9 cellular contexts compared by ENCODE assay signal in genomic region chr9:134163374-134164196, GRCh38. TPM values are rescaled to one million over a fixed set of nuclear protein-coding genes. Genes with fewer than 3 reads are reported as not detected.
DNase-seq lines count a peak whose midpoint lies in the region; ATAC-seq and TF ChIP-seq lines count a peak whose summit lies in the region.
"Had no signal": no experiment of that assay in that cellular context is flagged by ENCODE, and none has a peak within 500 bp of the region (broad histone marks: within the 10 kb centered on the region; RNA-seq: fewer than 3 reads in every experiment).

No MANE protein-coding gene starts in this region.

- intact Hi-C loops in heart right ventricle (cut with DNase I): loop anchor here in 2 of 10 donors (2.0 kb wide), 1 partner anchor 163 kb away; the partner anchor contains the start of gene RXRA (in 2 of the 2)
- intact Hi-C loops in aorta (cut with DNase I): loop anchor here (2.0 to 10.0 kb wide), 3 partner anchors 27 to 491 kb away; partner anchors contain the start of gene WDR5 (in 1 of the 2)

- no peak overlapping the region for H3K4me3 Mint-ChIP-seq in activated naive CD8-positive, alpha-beta T cell treated with anti-CD3 and anti-CD28 coated beads, Interleukin-2, amount 10 ng/mL, durations not matched to agents 7 days and 5 days

- no peaks in the 10 kb centered on the region for H3K27me3 Mint-ChIP-seq in activated naive CD8-positive, alpha-beta T cell treated with anti-CD3 and anti-CD28 coated beads, Interleukin-2, amount 10 ng/mL, durations not matched to agents 7 days and 5 days

- POLR2A ChIA-PET in activated naive CD8-positive, alpha-beta T cell treated with anti-CD3 and anti-CD28 coated beads, Interleukin-2, amount 10 ng/mL, durations not matched to agents 7 days and 5 days (lab: Charles Lee): interaction anchor here (0.6 to 3.8 kb wide), 8 partner anchors 11 to 293 kb away, joined by 3 to 44 read pairs (median 6); partner anchors contain the start of gene WDR5

- H3K27ac ChIP-seq in RWPE2 (ENCODE audit: poor library complexity, severe bottlenecking): no peak overlapping the region
- peak overlapping the region in 1 of 10 donors; percentile 79 for H3K27ac ChIP-seq in heart right ventricle
- peak overlapping the region; percentile 57 to 72 for H3K27ac ChIP-seq in aorta (ENCODE audit: low read depth in 1 of 2, low read length in 2 of 2)
- H3K27ac ChIP-seq: SJSA1 had no signal

- peaks cover 5% of the 10 kb centered on the region for H3K4me1 Mint-ChIP-seq in activated naive CD8-positive, alpha-beta T cell treated with anti-CD3 and anti-CD28 coated beads, Interleukin-2, amount 10 ng/mL, durations not matched to agents 7 days and 5 days

- 1% methylated on average over 79 of the region's 79 CpGs for WGBS in heart right ventricle, 2 donors
- 1% methylated on average over 78 to 79 of the region's 79 CpGs for WGBS in aorta, 2 donors

- no peaks in the 10 kb centered on the region for H3K27me3 ChIP-seq in RWPE2 (ENCODE audit: insufficient read depth, poor library complexity, severe bottlenecking)
- H3K27me3 ChIP-seq in heart right ventricle: no peaks in the 10 kb centered on the region
- H3K27me3 ChIP-seq in aorta (ENCODE audit: control insufficient read depth in 1 of 2, insufficient read depth in 2 of 2, low read length in 1 of 2): no peaks in the 10 kb centered on the region
- H3K27me3 ChIP-seq: SJSA1 had no signal

- DNase-seq in RWPE2 (ENCODE audit: low spot score) (no peak), heart right ventricle (peak; percentile 57 to 74), retinal pigment epithelial cell (ENCODE audit: low read depth) (peak; percentile 8), aorta (peak; percentile 81 to 89), DMS79 (lab: John Stamatoyannopoulos, UW) (no peak)
- peak; percentile 77 for DNase-seq in activated naive CD8-positive, alpha-beta T cell treated with anti-CD3 and anti-CD28 coated beads, Interleukin-2, amount 10 ng/mL, durations not matched to agents 7 days and 5 days

- TF ChIP-seq CTCF in GM12873 (IDR thresholded peaks at IDR 0.05; ENCODE audit: insufficient read depth, low read depth, low read length, missing control alignments): peak; percentile 61
- no peak for TF ChIP-seq CTCF in RWPE2 (IDR thresholded peaks at IDR 0.05; ENCODE audit: poor library complexity, severe bottlenecking)
- peak in 8 of 9 donors; percentile 18 to 53 (median 46) for TF ChIP-seq CTCF in heart right ventricle (IDR thresholded peaks at IDR 0.05)
- peak; percentile 59 for TF ChIP-seq CTCF in retinal pigment epithelial cell (conservative IDR thresholded peaks at IDR 0.05; ENCODE audit: low read depth, low read length)

- H3K4me3 ChIP-seq in RWPE2 (ENCODE audit: severe bottlenecking) (no peak overlapping the region), heart right ventricle (peak overlapping the region in 1 of 10 donors; percentile 42), retinal pigment epithelial cell (ENCODE audit: low read length) (no peak overlapping the region), aorta (ENCODE audit: low read length in 2 of 2) (no peak overlapping the region)
- H3K4me3 ChIP-seq: SJSA1 had no signal

- H3K9me3 Mint-ChIP-seq in activated naive CD8-positive, alpha-beta T cell treated with anti-CD3 and anti-CD28 coated beads, Interleukin-2, amount 10 ng/mL, durations not matched to agents 7 days and 5 days: no peaks in the 10 kb centered on the region

- peak; percentile 3; the same call in 1 of the 3 replicates for ATAC-seq in RWPE2 (ENCODE audit: low read depth)
- peak; percentile 9 for ATAC-seq in activated naive CD8-positive, alpha-beta T cell treated with anti-CD3 and anti-CD28 coated beads, Interleukin-2, amount 10 ng/mL, durations not matched to agents 7 days and 5 days (ENCODE audit: low read depth)
- peak in 4 of 8 donors; percentile 8 to 36 (median 22) for ATAC-seq in heart right ventricle
- ATAC-seq in aorta (ENCODE audit: low FRiP score): no peak
- no peak for ATAC-seq in GM18511 (IDR thresholded peaks at IDR 0.05; ENCODE audit: unreplicated experiment)

- peaks cover under 1% of the 10 kb centered on the region for H3K36me3 Mint-ChIP-seq in activated naive CD8-positive, alpha-beta T cell treated with anti-CD3 and anti-CD28 coated beads, Interleukin-2, amount 10 ng/mL, durations not matched to agents 7 days and 5 days

- H3K9me3 ChIP-seq in RWPE2 (ENCODE audit: severe bottlenecking): no peaks in the 10 kb centered on the region
- H3K9me3 ChIP-seq in heart right ventricle: peaks cover 0 to 2% (median under 1%) of the 10 kb centered on the region in 11 donors
- no peaks in the 10 kb centered on the region for H3K9me3 ChIP-seq in aorta (ENCODE audit: control insufficient read depth, low read length)
- H3K9me3 ChIP-seq: SJSA1 had no signal

- peaks cover 2% of the 10 kb centered on the region; the same call in 1 of the 2 replicates for H3K36me3 ChIP-seq in RWPE2 (ENCODE audit: low read depth)
- H3K36me3 ChIP-seq in heart right ventricle: peaks cover 0 to 21% (median under 1%) of the 10 kb centered on the region in 9 donors
- H3K36me3 ChIP-seq in aorta (ENCODE audit: control insufficient read depth in 1 of 2, insufficient read depth in 2 of 2, low read length in 1 of 2): no peaks in the 10 kb centered on the region

- H3K4me1 ChIP-seq in RWPE2 (ENCODE audit: insufficient read depth, poor library complexity, severe bottlenecking) (peaks cover 3% of the 10 kb centered on the region), heart right ventricle (peaks cover 0 to 24% (median 10%) of the 10 kb centered on the region in 9 donors), aorta (ENCODE audit: control insufficient read depth in 1 of 2, insufficient read depth in 2 of 2, low read length in 2 of 2) (no peaks in the 10 kb centered on the region)

- H3K27ac Mint-ChIP-seq in activated naive CD8-positive, alpha-beta T cell treated with anti-CD3 and anti-CD28 coated beads, Interleukin-2, amount 10 ng/mL, durations not matched to agents 7 days and 5 days: no peak overlapping the region

RNA-seq across cellular contexts. Expression of gene RNU6ATAC, which starts 0.8 kb away (rescaled TPM):
- 10 to 100 TPM; 13.7 to 30.8 TPM for total RNA-seq in activated naive CD8-positive, alpha-beta T cell treated with anti-CD3 and anti-CD28 coated beads, Interleukin-2, amount 10 ng/mL, durations not matched to agents 7 days and 5 days
- total RNA-seq in heart right ventricle (100 to 1,000 TPM in 3 of 10 donors, 10 to 100 TPM in 6, not detected in 1; 21.4 to 172 (median 66.8) TPM), aorta (100 to 1,000 TPM; 119 to 181 TPM)
- polyA plus RNA-seq in heart right ventricle (not detected), aorta (not detected)
- total RNA-seq: SJSA1 had no signal

RNA-seq across cellular contexts. Expression of gene WDR5, which starts 27.7 kb away (rescaled TPM):
- 10 to 100 TPM; 35.4 to 37.6 TPM for total RNA-seq in activated naive CD8-positive, alpha-beta T cell treated with anti-CD3 and anti-CD28 coated beads, Interleukin-2, amount 10 ng/mL, durations not matched to agents 7 days and 5 days
- 10 to 100 TPM; 16.1 to 22.5 (median 18.1) TPM for total RNA-seq in heart right ventricle
- polyA plus RNA-seq in heart right ventricle: 10 to 100 TPM; 14.0 to 17.8 TPM
- total RNA-seq in aorta: 10 to 100 TPM; 15.4 to 25.1 TPM
- polyA plus RNA-seq in aorta: 10 to 100 TPM; 11.5 to 14.9 TPM

Comparison
In these comparisons a context has a peak if more than half of its experiments do, and no peak if none do; other contexts are left out.
1. ATAC-seq: peak in RWPE2 (single experiment) and activated naive CD8-positive, alpha-beta T cell treated with anti-CD3 and anti-CD28 coated beads, Interleukin-2, amount 10 ng/mL, durations not matched to agents 7 days and 5 days (single experiment); none in aorta (single experiment) and GM18511 (single experiment).
2. DNase-seq: peak in activated naive CD8-positive, alpha-beta T cell treated with anti-CD3 and anti-CD28 coated beads, Interleukin-2, amount 10 ng/mL, durations not matched to agents 7 days and 5 days (single experiment), heart right ventricle (2 of 2), retinal pigment epithelial cell (single experiment) and aorta (2 of 2); none in RWPE2 (single experiment) and DMS79 (single experiment).